29 cellular contexts compared by ENCODE assay signal in the genomic region with DNA sequence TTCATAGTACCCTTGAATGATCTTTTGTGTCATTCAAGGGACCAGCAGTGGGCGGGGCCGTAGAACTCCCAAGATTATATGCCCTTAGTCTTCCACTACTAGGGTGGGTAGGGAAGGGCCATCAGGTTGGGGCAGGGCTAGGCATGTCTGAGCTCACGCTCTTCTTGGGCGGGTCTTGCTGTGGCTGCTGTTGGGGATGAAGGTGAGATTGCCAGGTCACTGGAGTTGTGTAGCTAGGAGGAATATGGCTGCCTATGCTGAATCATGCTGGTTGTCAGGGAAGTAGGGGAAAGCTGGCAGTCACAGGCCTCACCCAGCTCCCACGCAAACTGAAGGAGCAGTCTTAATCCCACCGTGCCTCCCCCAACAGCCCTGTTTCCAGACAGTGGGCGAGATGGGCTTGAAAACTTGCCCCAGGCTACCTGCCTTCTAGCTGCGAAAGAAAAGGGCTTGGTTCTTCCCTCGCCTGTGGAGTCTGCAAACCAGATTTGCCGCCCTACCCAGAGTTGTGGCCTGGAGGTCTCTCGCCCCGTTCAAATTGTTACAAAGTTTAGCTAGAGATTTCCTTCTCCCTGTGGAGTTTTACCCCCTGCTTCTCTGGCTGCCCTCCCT.
"Had no signal": no experiment of that assay in that cellular context is flagged by ENCODE, and none has a peak within 500 bp of the region (broad histone marks: within the 10 kb centered on the region; RNA-seq: fewer than 3 reads in every experiment).

No MANE protein-coding gene starts in this region.

- H3K27ac ChIP-seq: esophagus muscularis mucosa, gastrocnemius medialis, sigmoid colon, stomach, suprapubic skin, tibial nerve, WERI-Rb-1 had no signal

- H3K9me3 Mint-ChIP-seq: activated naive CD4-positive, alpha-beta T cell treated with anti-CD3 and anti-CD28 coated beads, Interleukin-2, amount 50 U/mL, for 72 hours had no signal

- H3K4me3 Mint-ChIP-seq: activated CD8-positive, alpha-beta T cell treated with anti-CD3 and anti-CD28 coated beads, Interleukin-2, amount 10 ng/mL, durations not matched to agents 7 days and 5 days; activated T-helper 1 cell treated with anti-CD3 and anti-CD28 coated beads, Interleukin-12 subunit alpha, Interleukin-12 subunit beta, Interleukin-2, Interleukin-4 antibody, amounts not matched to agents 30 ng/mL and 10 ng/mL and 1 ng/mL, durations not matched to agents 14 hours and 24 hours and 36 hours; brain; memory B cell; naive B cell; neural crest cell; stimulated activated memory B cell treated with anti-CD40 and anti-IgM and Interleukin-4, amounts not matched to agents 10 μg/mL and 1 μg/mL and 100 μg/mL, for 72 hours; T-helper 17 cell had no signal

- DNase-seq: activated CD4-positive, alpha-beta T cell treated with anti-CD3 and anti-CD28 coated beads for 1 hour; activated CD4-positive, alpha-beta T cell treated with anti-CD3 and anti-CD28 coated beads, Interleukin-2, amount 50 U/mL, for 1 hour; activated CD8-positive, alpha-beta T cell treated with anti-CD3 and anti-CD28 coated beads, Interleukin-2, amount 10 ng/mL, durations not matched to agents 7 days and 5 days; activated gamma-delta T cell treated with Interleukin-2 at 50 U/mL for 16 hours; aorta; caudate nucleus; dermis blood vessel endothelial cell; effector CD8-positive, alpha-beta T cell; gastrocnemius medialis; head of caudate nucleus; hypothalamus; naive B cell; occipital lobe; posterior cingulate gyrus; retina; sigmoid colon; stimulated activated CD4-positive, alpha-beta T cell treated with anti-CD3 and anti-CD28 coated beads, Interleukin-15, amount 100 ng/mL, for 24 hours; stomach; T-helper 17 cell; WERI-Rb-1 had no signal

- ATAC-seq: activated CD8-positive, alpha-beta T cell treated with anti-CD3 and anti-CD28 coated beads, Interleukin-2, amount 10 ng/mL, durations not matched to agents 7 days and 5 days; activated naive CD4-positive, alpha-beta T cell treated with anti-CD3 and anti-CD28 coated beads, Interleukin-2, amount 50 U/mL, for 72 hours; gastrocnemius medialis; stimulated activated memory B cell treated with anti-CD40 and anti-IgM and Interleukin-4, amounts not matched to agents 10 μg/mL and 1 μg/mL and 100 μg/mL, for 72 hours; T-helper 17 cell had no signal

- H3K27me3 Mint-ChIP-seq: brain; memory B cell; naive B cell; stimulated activated memory B cell treated with anti-CD40 and anti-IgM and Interleukin-4, amounts not matched to agents 10 μg/mL and 1 μg/mL and 100 μg/mL, for 72 hours; T-helper 17 cell had no signal

- H3K4me1 Mint-ChIP-seq: memory B cell; neural crest cell; stimulated activated memory B cell treated with anti-CD40 and anti-IgM and Interleukin-4, amounts not matched to agents 10 μg/mL and 1 μg/mL and 100 μg/mL, for 72 hours; T-helper 17 cell had no signal

- H3K27ac Mint-ChIP-seq: activated CD8-positive, alpha-beta T cell treated with anti-CD3 and anti-CD28 coated beads, Interleukin-2, amount 10 ng/mL, durations not matched to agents 7 days and 5 days; activated naive CD4-positive, alpha-beta T cell treated with anti-CD3 and anti-CD28 coated beads, Interleukin-2, amount 50 U/mL, for 72 hours; activated T-helper 1 cell treated with anti-CD3 and anti-CD28 coated beads, Interleukin-12 subunit alpha, Interleukin-12 subunit beta, Interleukin-2, Interleukin-4 antibody, amounts not matched to agents 30 ng/mL and 10 ng/mL and 1 ng/mL, durations not matched to agents 14 hours and 24 hours and 36 hours; brain; stimulated activated memory B cell treated with anti-CD40 and anti-IgM and Interleukin-4, amounts not matched to agents 10 μg/mL and 1 μg/mL and 100 μg/mL, for 72 hours; T-helper 17 cell had no signal
